21 cellular contexts compared by ENCODE assay signal in the genomic region with DNA sequence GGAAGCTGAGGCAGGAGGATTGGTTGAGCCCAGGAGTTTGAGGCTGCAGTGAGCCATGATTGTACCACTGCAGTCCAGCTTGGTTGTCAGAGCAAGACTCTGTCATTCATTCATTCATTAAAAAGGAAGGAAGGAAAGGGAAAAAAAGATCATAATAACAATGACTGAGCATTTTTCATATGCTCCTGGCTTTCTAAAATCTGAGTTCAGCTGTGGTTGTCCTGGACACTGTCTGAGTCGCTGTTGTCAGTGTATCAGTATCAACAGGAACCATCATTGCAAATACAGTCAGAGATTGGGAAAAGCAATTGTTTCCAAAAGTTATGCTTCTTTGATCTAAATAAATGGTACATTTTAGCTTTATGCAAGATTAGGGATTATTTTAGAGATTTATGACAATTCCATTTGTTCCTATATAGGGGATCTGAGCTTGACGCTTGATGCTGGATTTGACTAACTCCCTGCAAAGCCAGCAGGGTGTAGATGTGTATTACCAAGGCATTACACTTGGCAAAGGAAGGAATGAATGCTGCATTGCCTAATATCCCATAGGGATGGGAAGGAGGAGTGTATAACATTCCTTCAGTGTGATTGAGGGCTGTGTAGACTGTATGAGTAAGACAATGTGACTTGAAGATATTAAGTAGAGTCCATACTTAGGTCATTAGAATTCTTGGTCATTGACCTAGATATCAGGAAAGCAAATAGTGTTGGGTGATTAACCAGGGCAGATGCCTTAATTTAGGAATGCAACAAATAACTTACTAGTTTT.
A peak's percentile ranks its signal among the peaks of the same experiment; 100 is the strongest.
DNase-seq lines count a peak whose midpoint lies in the region; ATAC-seq and TF ChIP-seq lines count a peak whose summit lies in the region.
"Had no signal": no experiment of that assay in that cellular context is flagged by ENCODE, and none has a peak within 500 bp of the region (broad histone marks: within the 10 kb centered on the region; RNA-seq: fewer than 3 reads in every experiment).

No MANE protein-coding gene starts in this region.

- intact Hi-C loops in activated CD4-positive, alpha-beta memory T cell treated with anti-CD3 and anti-CD28 coated beads for 36 hours (cut with micrococcal nuclease), result no loop called here

- DNase-seq in AG09319 (ENCODE audit: extremely low read depth, low read depth), result peak; percentile 38
- peak; percentile 51 for DNase-seq in LHCN-M2 (ENCODE audit: low read depth)
- DNase-seq in epithelial cell of proximal tubule (ENCODE audit: low read depth), result no peak
- DNase-seq in activated CD4-positive, alpha-beta memory T cell treated with anti-CD3 and anti-CD28 coated beads for 36 hours, result no peak
- no peak for DNase-seq in epidermal melanocyte (ENCODE audit: insufficient read length, low spot score)
- DNase-seq: activated CD8-positive, alpha-beta memory T cell treated with anti-CD3 and anti-CD28 coated beads, Interleukin-2, amount 50 U/mL, for 48 hours; AML-193; caudate nucleus; DMS153; NCI-H187; NCI-H524; stimulated activated naive CD8-positive, alpha-beta T cell treated with anti-CD3 and anti-CD28 coated beads, Interleukin-15, Interleukin-2, amounts not matched to agents 100 U/mL and 50 U/mL, for 24 hours; T-helper 1 cell had no signal

- ATAC-seq in HG03469 (IDR thresholded peaks at IDR 0.05; ENCODE audit: unreplicated experiment) (no peak), GM19035 (IDR thresholded peaks at IDR 0.05; ENCODE audit: unreplicated experiment) (no peak)
- ATAC-seq: activated CD4-positive, CD25-positive, alpha-beta regulatory T cell treated with anti-CD3 and anti-CD28 coated beads, Interleukin-2, amount 50 U/mL, for 24 hours; Panc1; stimulated activated naive CD8-positive, alpha-beta T cell treated with anti-CD3 and anti-CD28 coated beads, Interleukin-15, Interleukin-2, amounts not matched to agents 100 U/mL and 50 U/mL, for 24 hours had no signal

- peaks cover 25% of the 10 kb centered on the region for H3K4me1 Mint-ChIP-seq in nephron
- no peaks in the 10 kb centered on the region for H3K4me1 Mint-ChIP-seq in activated CD4-positive, alpha-beta memory T cell treated with anti-CD3 and anti-CD28 coated beads for 36 hours (ENCODE audit: low read depth)

- H3K27ac Mint-ChIP-seq in nephron, result peak overlapping the region in 2 of 3 experiments; percentile 10 to 49
- H3K27ac Mint-ChIP-seq in activated CD4-positive, alpha-beta memory T cell treated with anti-CD3 and anti-CD28 coated beads for 36 hours, result no peak overlapping the region
- H3K27ac Mint-ChIP-seq: activated naive CD4-positive, alpha-beta T cell treated with anti-CD3 and anti-CD28 coated beads, Interleukin-2, amount 50 U/mL, for 24 hours had no signal

- H3K36me3 Mint-ChIP-seq in nephron (ENCODE audit: low read depth), result peaks cover 25% of the 10 kb centered on the region
- H3K36me3 Mint-ChIP-seq in activated CD4-positive, alpha-beta memory T cell treated with anti-CD3 and anti-CD28 coated beads for 36 hours, result peaks cover 9% of the 10 kb centered on the region

- H3K27me3 Mint-ChIP-seq in nephron (ENCODE audit: low read depth), result no peaks in the 10 kb centered on the region
- H3K27me3 Mint-ChIP-seq in activated CD4-positive, alpha-beta memory T cell treated with anti-CD3 and anti-CD28 coated beads for 36 hours, result no peaks in the 10 kb centered on the region
- H3K27me3 Mint-ChIP-seq: activated naive CD4-positive, alpha-beta T cell treated with anti-CD3 and anti-CD28 coated beads, Interleukin-2, amount 50 U/mL, for 24 hours had no signal

- POLR2A ChIA-PET in activated CD4-positive, alpha-beta memory T cell treated with anti-CD3 and anti-CD28 coated beads for 36 hours (lab: Charles Lee), result no interaction called here

- no peak overlapping the region for H3K4me3 Mint-ChIP-seq in nephron
- no peak overlapping the region for H3K4me3 Mint-ChIP-seq in activated CD4-positive, alpha-beta memory T cell treated with anti-CD3 and anti-CD28 coated beads for 36 hours
- H3K4me3 Mint-ChIP-seq: activated naive CD4-positive, alpha-beta T cell treated with anti-CD3 and anti-CD28 coated beads, Interleukin-2, amount 50 U/mL, for 24 hours had no signal

- TF ChIP-seq CTCF in AG09319 (IDR thresholded peaks at IDR 0.05; ENCODE audit: low read depth, low read length) (peak; percentile 14), epithelial cell of proximal tubule (conservative IDR thresholded peaks at IDR 0.05; ENCODE audit: low read depth, low read length) (peak; percentile 6), nephron (IDR thresholded peaks at IDR 0.05; ENCODE audit: unreplicated experiment in 3 of 3) (no peak)

- no peak overlapping the region for H3K4me3 ChIP-seq in epithelial cell of proximal tubule (ENCODE audit: low read depth, low read length)
- H3K4me3 ChIP-seq: lung, skin epidermis had no signal

- CTCF ChIA-PET in activated CD4-positive, alpha-beta memory T cell treated with anti-CD3 and anti-CD28 coated beads for 36 hours (lab: Charles Lee), result no interaction called here

- H3K9me3 Mint-ChIP-seq in nephron, result peaks cover 24% of the 10 kb centered on the region
- H3K9me3 Mint-ChIP-seq in activated CD4-positive, alpha-beta memory T cell treated with anti-CD3 and anti-CD28 coated beads for 36 hours, result peaks cover 22% of the 10 kb centered on the region
- H3K9me3 Mint-ChIP-seq: activated naive CD4-positive, alpha-beta T cell treated with anti-CD3 and anti-CD28 coated beads, Interleukin-2, amount 50 U/mL, for 24 hours had no signal

Comparison
In these comparisons a context has a peak if more than half of its experiments do, and no peak if none do; other contexts are left out.
1. DNase-seq: peak in AG09319 (single experiment) and LHCN-M2 (single experiment); none in epithelial cell of proximal tubule (single experiment), activated CD4-positive, alpha-beta memory T cell treated with anti-CD3 and anti-CD28 coated beads for 36 hours (single experiment) and epidermal melanocyte (single experiment).
2. CTCF ChIP-seq: peak in AG09319 (single experiment) and epithelial cell of proximal tubule (single experiment); none in nephron (0 of 3).